ENCODE assay signal across 24 cellular contexts in genomic region chr11:85736121-85736520, GRCh38. TPM values are rescaled to one million over a fixed set of nuclear protein-coding genes. Genes with fewer than 3 reads are reported as not detected.
DNase-seq lines count a peak whose midpoint lies in the region; ATAC-seq and TF ChIP-seq lines count a peak whose summit lies in the region.
"Had no signal": no experiment of that assay in that cellular context is flagged by ENCODE, and none has a peak within 500 bp of the region (broad histone marks: within the 10 kb centered on the region; RNA-seq: fewer than 3 reads in every experiment).

No MANE protein-coding gene starts in this region.

- H3K9me3 ChIP-seq in right cardiac atrium (ENCODE audit: control insufficient read depth, low read length) (no peaks in the 10 kb centered on the region), right atrium auricular region (no peaks in the 10 kb centered on the region), hepatocyte (ENCODE audit: low read depth) (no peaks in the 10 kb centered on the region), psoas muscle (no peaks in the 10 kb centered on the region)
- H3K9me3 ChIP-seq: adrenal gland, breast epithelium, left lung, tibial nerve had no signal

- no peaks in the 10 kb centered on the region for H4K20me1 ChIP-seq in hepatocyte (ENCODE audit: insufficient read depth, poor library complexity, severe bottlenecking)

- H3K27me3 ChIP-seq in right cardiac atrium (ENCODE audit: control insufficient read depth, insufficient read depth) (no peaks in the 10 kb centered on the region), right atrium auricular region (no peaks in the 10 kb centered on the region), hepatocyte (no peaks in the 10 kb centered on the region), psoas muscle (ENCODE audit: insufficient read depth in 3 of 3, low read length in 2 of 3) (no peaks in the 10 kb centered on the region)
- H3K27me3 ChIP-seq: adrenal gland, breast epithelium, left lung, tibial nerve had no signal

- BruUV-seq in Calu3 (replicated peaks; lab: Mats Ljungman, UMichigan), result no TSS peak

- CTCF ChIA-PET in Calu3 (lab: Charles Lee), result interaction anchor here (0.5 kb wide), 1 partner anchor 611 kb away, joined by 3 read pairs; no protein-coding TSS in a partner anchor

- no peak for DNase-seq in right cardiac atrium
- DNase-seq in right atrium auricular region (ENCODE audit: low spot score), result no peak
- DNase-seq in hepatocyte (ENCODE audit: low spot score), result no peak
- DNase-seq in psoas muscle, result no peak
- no peak for DNase-seq in Calu3
- no peak for DNase-seq in NCI-H2081 (lab: John Stamatoyannopoulos, UW)
- DNase-seq in GOT3 (lab: John Stamatoyannopoulos, UW), result no peak
- DNase-seq: activated CD4-positive, alpha-beta memory T cell treated with anti-CD3 and anti-CD28 coated beads for 36 hours; adrenal gland; left lung; NCI-H1105; NCI-H510A; occipital lobe; RPMI8226; stimulated activated CD4-positive, alpha-beta T cell treated with anti-CD3 and anti-CD28 coated beads, Interleukin-2, amount 100 ng/mL, for 48 hours; stimulated activated naive CD8-positive, alpha-beta T cell treated with anti-CD3 and anti-CD28 coated beads, Interleukin-15, Interleukin-2, amounts not matched to agents 100 U/mL and 50 U/mL, for 24 hours had no signal

- H3K4me3 ChIP-seq in right cardiac atrium (ENCODE audit: low read length), result peak overlapping the region; percentile 23
- H3K4me3 ChIP-seq in right atrium auricular region, result no peak overlapping the region
- H3K4me3 ChIP-seq in hepatocyte, result no peak overlapping the region
- H3K4me3 ChIP-seq in psoas muscle, result no peak overlapping the region
- H3K4me3 ChIP-seq: adrenal gland, breast epithelium, left lung, tibial nerve had no signal

- H3K27ac ChIP-seq in right cardiac atrium (ENCODE audit: low read length) (peak overlapping the region; percentile 17), right atrium auricular region (peak overlapping the region in 1 of 2 donors; percentile 30), hepatocyte (peak overlapping the region; percentile 1), psoas muscle (peak overlapping the region; percentile 7)
- H3K27ac ChIP-seq: breast epithelium, left lung had no signal

- intact Hi-C loops in right cardiac atrium (cut with DNase I), result no loop called here
- intact Hi-C loops in psoas muscle (cut with DNase I), result no loop called here
- intact Hi-C loops in Calu3 (cut with micrococcal nuclease; ENCODE audit: unreplicated experiment), result no loop called here

- H3K4me1 ChIP-seq in right cardiac atrium (ENCODE audit: control insufficient read depth, insufficient read depth, low read length), result peaks cover 5% of the 10 kb centered on the region
- peaks cover 0 to 9% of the 10 kb centered on the region in 2 donors for H3K4me1 ChIP-seq in right atrium auricular region
- H3K4me1 ChIP-seq in hepatocyte (ENCODE audit: insufficient read depth), result peaks cover 15% of the 10 kb centered on the region
- no peaks in the 10 kb centered on the region for H3K4me1 ChIP-seq in psoas muscle
- H3K4me1 ChIP-seq: breast epithelium, tibial nerve had no signal

- no peaks in the 10 kb centered on the region for H3K27me3 Mint-ChIP-seq in Calu3 (ENCODE audit: unreplicated experiment)
- H3K27me3 Mint-ChIP-seq: activated CD4-positive, alpha-beta memory T cell treated with anti-CD3 and anti-CD28 coated beads for 36 hours had no signal

- H3K4me1 Mint-ChIP-seq in Calu3 (ENCODE audit: low read depth, unreplicated experiment), result peaks cover 19% of the 10 kb centered on the region

- WGBS in right cardiac atrium, result 39% methylated on average over 3 of the region's 3 CpGs
- WGBS in hepatocyte (ENCODE audit: low lambda C conversion rate, missing lambda C conversion rate), result 47% methylated on average over 3 of the region's 3 CpGs
- 26 to 51% (median 32%) methylated on average over 3 of the region's 3 CpGs for WGBS in psoas muscle, 3 donors

- no peak overlapping the region for H3K4me3 Mint-ChIP-seq in Calu3 (ENCODE audit: low read depth, unreplicated experiment)
- H3K4me3 Mint-ChIP-seq: activated CD4-positive, alpha-beta memory T cell treated with anti-CD3 and anti-CD28 coated beads for 36 hours; WTC11 had no signal

- H3K36me3 ChIP-seq in right atrium auricular region (no peaks in the 10 kb centered on the region), hepatocyte (replicated peaks; ENCODE audit: insufficient read depth, low read depth) (no peaks in the 10 kb centered on the region), psoas muscle (ENCODE audit: insufficient read depth in 1 of 2, low read depth in 1 of 2) (no peaks in the 10 kb centered on the region)
- H3K36me3 ChIP-seq: adrenal gland, breast epithelium, left lung, tibial nerve had no signal

- TF ChIP-seq CTCF in right atrium auricular region (IDR thresholded peaks at IDR 0.05), result no peak
- TF ChIP-seq CTCF in hepatocyte (IDR thresholded peaks at IDR 0.05; ENCODE audit: poor library complexity), result no peak
- TF ChIP-seq CTCF in psoas muscle (IDR thresholded peaks at IDR 0.05), result no peak
- TF ChIP-seq CTCF in Calu3 (IDR thresholded peaks at IDR 0.05; ENCODE audit: unreplicated experiment), result no peak

- no peak overlapping the region for H3K27ac Mint-ChIP-seq in Calu3 (ENCODE audit: unreplicated experiment)
- H3K27ac Mint-ChIP-seq: activated CD4-positive, alpha-beta memory T cell treated with anti-CD3 and anti-CD28 coated beads for 36 hours; WTC11 had no signal

- no peaks in the 10 kb centered on the region for H3K79me2 ChIP-seq in hepatocyte

- no peaks in the 10 kb centered on the region for H3K9me2 ChIP-seq in hepatocyte (replicated peaks; ENCODE audit: insufficient read depth)

- H3K9me3 Mint-ChIP-seq in Calu3 (ENCODE audit: low read depth, unreplicated experiment), result no peaks in the 10 kb centered on the region
- H3K9me3 Mint-ChIP-seq: activated CD4-positive, alpha-beta memory T cell treated with anti-CD3 and anti-CD28 coated beads for 36 hours had no signal

- no peak overlapping the region for H2AFZ ChIP-seq in hepatocyte

- H3K36me3 Mint-ChIP-seq in Calu3 (ENCODE audit: insufficient read depth, unreplicated experiment), result no peaks in the 10 kb centered on the region

- H3K4me2 ChIP-seq in hepatocyte, result peak overlapping the region; percentile 22

- ATAC-seq in right cardiac atrium (no peak), psoas muscle (no peak), GM18502 (IDR thresholded peaks at IDR 0.05; ENCODE audit: poor library complexity, unreplicated experiment) (no peak)
- ATAC-seq: HCT116; left lung; SK-N-SH treated with all-trans-retinoic acid at 6 μM for 48 hours; stimulated activated naive CD8-positive, alpha-beta T cell treated with anti-CD3 and anti-CD28 coated beads, Interleukin-15, Interleukin-2, amounts not matched to agents 100 U/mL and 50 U/mL, for 24 hours; WTC11 had no signal

RNA-seq across cellular contexts. Expression of gene CCDC89, which starts 50.1 kb away (rescaled TPM):
- total RNA-seq in right cardiac atrium (1 to 10 TPM in 1 of 4 donors, under 1 TPM in 3; 0.42 to 1.0 (median 0.75) TPM), right atrium auricular region (1 to 10 TPM in 1 of 2 donors, under 1 TPM in 1; 0.24 to 1.1 TPM), hepatocyte (0.72 and 0.83 TPM in 2 replicates), psoas muscle (under 1 TPM in 3 of 4 donors, not detected in 1; 0.15 to 0.71 (median 0.42) TPM), Calu3 (2022) (0.26 and 0.44 TPM in 2 replicates)
- polyA plus RNA-seq in right cardiac atrium (0.52 TPM), hepatocyte (0.43 and 0.75 TPM in 2 replicates), psoas muscle (1 to 10 TPM in 1 of 3 donors, under 1 TPM in 2; 0.13 to 2.0 (median 0.20) TPM)
- total RNA-seq: activated CD4-positive, alpha-beta memory T cell treated with anti-CD3 and anti-CD28 coated beads for 36 hours; dermis microvascular lymphatic vessel endothelial cell; epithelial cell of proximal tubule; WTC11 had no signal
